Comparison of ENCODE assay signal across 9 cellular contexts in the genomic region with DNA sequence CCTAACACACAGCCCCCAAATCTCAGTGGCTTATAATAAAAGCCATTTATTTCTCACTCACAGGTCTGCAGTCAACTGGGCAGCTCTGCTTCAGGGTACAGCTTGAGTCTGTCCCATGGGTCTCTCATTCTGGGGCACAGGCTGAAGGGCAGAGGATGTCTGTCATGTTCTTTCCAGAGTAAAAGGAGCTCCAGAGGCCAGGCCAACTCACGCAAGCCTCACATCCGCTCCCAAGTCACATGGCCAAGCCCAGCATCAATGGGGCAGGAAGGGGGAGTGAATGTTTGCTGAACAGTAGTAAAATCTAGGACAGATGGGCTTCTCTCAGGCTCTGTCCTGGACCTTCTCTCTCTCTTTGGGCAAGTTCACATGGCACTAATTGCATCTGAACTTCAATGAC. TPM values are rescaled to one million over a fixed set of nuclear protein-coding genes. Genes with fewer than 3 reads are reported as not detected.
DNase-seq lines count a peak whose midpoint lies in the region; ATAC-seq, FAIRE-seq and TF ChIP-seq lines count a peak whose summit lies in the region.
"Had no signal": no experiment of that assay in that cellular context is flagged by ENCODE, and none has a peak within 500 bp of the region (broad histone marks: within the 10 kb centered on the region; RNA-seq: fewer than 3 reads in every experiment).

No MANE protein-coding gene starts in this region.

- H3K36me3 Mint-ChIP-seq in activated naive CD4-positive, alpha-beta T cell treated with anti-CD3 and anti-CD28 coated beads, Interleukin-2, amount 10 ng/mL, durations not matched to agents 7 days and 5 days = peaks cover 11% of the 10 kb centered on the region
- H3K36me3 Mint-ChIP-seq in astrocyte (ENCODE audit: low read depth, unreplicated experiment) = peaks cover 4% of the 10 kb centered on the region

- no peak for TF ChIP-seq CTCF in astrocyte (IDR thresholded peaks at IDR 0.05; ENCODE audit: insufficient read depth, low read depth, low read length)
- TF ChIP-seq CTCF in transverse colon (IDR thresholded peaks at IDR 0.05) = no peak

- H3K27ac Mint-ChIP-seq in activated naive CD4-positive, alpha-beta T cell treated with anti-CD3 and anti-CD28 coated beads, Interleukin-2, amount 10 ng/mL, durations not matched to agents 7 days and 5 days = peak overlapping the region; percentile 89
- no peak overlapping the region for H3K27ac Mint-ChIP-seq in astrocyte (ENCODE audit: unreplicated experiment)

- H4K20me1 ChIP-seq in astrocyte (ENCODE audit: insufficient read depth, low read length) = no peaks in the 10 kb centered on the region

- peaks cover 36% of the 10 kb centered on the region for H3K27me3 Mint-ChIP-seq in activated naive CD4-positive, alpha-beta T cell treated with anti-CD3 and anti-CD28 coated beads, Interleukin-2, amount 10 ng/mL, durations not matched to agents 7 days and 5 days
- H3K27me3 Mint-ChIP-seq in astrocyte (ENCODE audit: low read depth, unreplicated experiment) = peaks cover 42% of the 10 kb centered on the region

- H3K79me2 ChIP-seq in astrocyte (ENCODE audit: insufficient read depth, low read length) = no peaks in the 10 kb centered on the region

- in situ Hi-C loops in transverse colon (cut with MboI; ENCODE audit: low pct_ligation_motif_present in 1 of 4, low pct_unique_long_range_greater_than_20kb in 1 of 4, low sequenced_read_pairs in 3 of 4) = loop anchor here in 1 of 4 donors (10.0 kb wide), 1 partner anchor 72 kb away; no protein-coding TSS in a partner anchor

- no peak for FAIRE-seq in astrocyte (lab: Jason Lieb, UNC)

- peaks cover 59% of the 10 kb centered on the region for H3K4me1 Mint-ChIP-seq in activated naive CD4-positive, alpha-beta T cell treated with anti-CD3 and anti-CD28 coated beads, Interleukin-2, amount 10 ng/mL, durations not matched to agents 7 days and 5 days
- H3K4me1 Mint-ChIP-seq in astrocyte (ENCODE audit: low read depth, unreplicated experiment) = peaks cover 16% of the 10 kb centered on the region

- H3K4me1 ChIP-seq in astrocyte (ENCODE audit: insufficient read depth, low read length) = peaks cover 11% of the 10 kb centered on the region
- peaks cover 18 to 44% (median 20%) of the 10 kb centered on the region in 4 donors for H3K4me1 ChIP-seq in transverse colon

- H3K9me3 ChIP-seq in astrocyte (ENCODE audit: insufficient read depth, low read depth, low read length) = no peaks in the 10 kb centered on the region
- H3K9me3 ChIP-seq in transverse colon = no peaks in the 10 kb centered on the region

- H3K27me3 ChIP-seq in astrocyte (ENCODE audit: insufficient read depth, low read length) = peaks cover 4% of the 10 kb centered on the region
- H3K27me3 ChIP-seq in transverse colon = no peaks in the 10 kb centered on the region

- H2AFZ ChIP-seq in astrocyte (ENCODE audit: low read depth, low read length) = peak overlapping the region; percentile 61

- ATAC-seq in HG03097 (IDR thresholded peaks at IDR 0.05; ENCODE audit: low FRiP score, unreplicated experiment) = no peak
- no peak for ATAC-seq in HG02763 (IDR thresholded peaks at IDR 0.05; ENCODE audit: unreplicated experiment)

- 20 to 34% methylated on average over 1 to 2 of the region's 2 CpGs for WGBS in transverse colon (ENCODE audit: low coverage in 1 of 2), 2 donors

- DNase-seq in activated naive CD4-positive, alpha-beta T cell treated with anti-CD3 and anti-CD28 coated beads, Interleukin-2, amount 10 ng/mL, durations not matched to agents 7 days and 5 days = peak; percentile 73
- no peak for DNase-seq in activated naive CD4-positive, alpha-beta T cell (lab: John Stamatoyannopoulos, UW)
- DNase-seq in astrocyte (ENCODE audit: low read depth) = no peak
- peak; percentile 74 for DNase-seq in left kidney (ENCODE audit: low read depth, low spot score)
- DNase-seq in transverse colon = peak; percentile 57
- no peak for DNase-seq in NCI-H2107 treated with DMSO at 0.1 percent for 48 hours (lab: John Stamatoyannopoulos, UW; ENCODE audit: unreplicated experiment)
- DNase-seq: DMS79 treated with DMSO at 0.1 percent for 48 hours had no signal

- H3K9ac ChIP-seq in astrocyte (ENCODE audit: low read length) = no peak overlapping the region

- H3K9me3 Mint-ChIP-seq in activated naive CD4-positive, alpha-beta T cell treated with anti-CD3 and anti-CD28 coated beads, Interleukin-2, amount 10 ng/mL, durations not matched to agents 7 days and 5 days = no peaks in the 10 kb centered on the region
- H3K9me3 Mint-ChIP-seq in astrocyte (ENCODE audit: unreplicated experiment) = peaks cover 2% of the 10 kb centered on the region

- TF ChIP-seq POLR2A in transverse colon (IDR thresholded peaks at IDR 0.05) = no peak

- no peak for TF ChIP-seq EP300 in transverse colon (IDR thresholded peaks at IDR 0.05; ENCODE audit: low read depth)

- H3K4me3 ChIP-seq in astrocyte (ENCODE audit: insufficient read depth, low read depth, low read length) (no peak overlapping the region), transverse colon (no peak overlapping the region)

- peak overlapping the region; percentile 74 for H3K4me3 Mint-ChIP-seq in activated naive CD4-positive, alpha-beta T cell treated with anti-CD3 and anti-CD28 coated beads, Interleukin-2, amount 10 ng/mL, durations not matched to agents 7 days and 5 days
- no peak overlapping the region for H3K4me3 Mint-ChIP-seq in astrocyte (ENCODE audit: unreplicated experiment)

- H3K4me2 ChIP-seq in astrocyte (ENCODE audit: low read length) = peak overlapping the region; percentile 54

- CTCF ChIA-PET in activated naive CD4-positive, alpha-beta T cell treated with anti-CD3 and anti-CD28 coated beads, Interleukin-2, amount 10 ng/mL, durations not matched to agents 7 days and 5 days (lab: Charles Lee) = interaction anchor here (0.6 to 1.0 kb wide), 4 partner anchors 74 to 142 kb away, joined by 3 read pairs; no protein-coding TSS in a partner anchor

- H3K36me3 ChIP-seq in astrocyte (ENCODE audit: insufficient read depth, low read length) = no peaks in the 10 kb centered on the region
- no peaks in the 10 kb centered on the region for H3K36me3 ChIP-seq in transverse colon

- intact Hi-C loops in transverse colon (cut with DNase I; ENCODE audit: low total_unique reads) = no loop called here

- H3K27ac ChIP-seq in astrocyte (ENCODE audit: low read depth, low read length) (no peak overlapping the region), transverse colon (peak overlapping the region; percentile 1 to 38 (median 24))

RNA-seq across cellular contexts. Expression of a gene that starts 7.1 kb away (rescaled TPM):
- total RNA-seq in astrocyte (89.8 and 98.6 TPM in 2 replicates), transverse colon (100 to 1,000 TPM in 1 of 4 donors, 10 to 100 TPM in 3; 28.7 to 162 (median 37.0) TPM)

Comparison
In these comparisons a context has a peak if more than half of its experiments do, and no peak if none do; other contexts are left out.
1. DNase-seq: peak in activated naive CD4-positive, alpha-beta T cell treated with anti-CD3 and anti-CD28 coated beads, Interleukin-2, amount 10 ng/mL, durations not matched to agents 7 days and 5 days (single experiment), left kidney (single experiment) and transverse colon (single experiment); none in activated naive CD4-positive, alpha-beta T cell (0 of 4), astrocyte (single experiment) and NCI-H2107 treated with DMSO at 0.1 percent for 48 hours (single experiment).